ENCODE assay signal across 13 cellular contexts in the genomic region with DNA sequence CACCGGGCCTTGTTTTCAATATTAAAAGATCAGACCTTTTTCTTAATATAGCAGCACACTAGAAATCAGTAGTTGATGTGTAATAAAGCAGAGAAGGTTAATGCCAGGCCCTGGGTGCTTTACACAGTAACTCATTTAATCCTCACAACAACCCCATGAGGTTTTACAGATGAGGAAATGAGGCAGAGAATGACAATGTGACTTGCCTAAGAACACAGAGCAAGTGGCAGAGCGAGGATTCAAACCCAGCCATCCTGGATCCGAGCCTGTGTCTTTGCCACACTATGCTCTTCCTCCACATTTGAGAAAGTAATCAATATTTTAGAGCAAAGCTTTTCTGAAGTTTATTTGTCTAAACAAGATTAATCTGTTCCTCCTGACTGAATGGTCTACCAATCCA. TPM values are rescaled to one million over a fixed set of nuclear protein-coding genes. Genes with fewer than 3 reads are reported as not detected.
DNase-seq lines count a peak whose midpoint lies in the region; ATAC-seq and TF ChIP-seq lines count a peak whose summit lies in the region.
"Had no signal": no experiment of that assay in that cellular context is flagged by ENCODE, and none has a peak within 500 bp of the region (broad histone marks: within the 10 kb centered on the region; RNA-seq: fewer than 3 reads in every experiment).

No MANE protein-coding gene starts in this region.

- POLR2A ChIA-PET in Caco-2 (lab: Charles Lee) = no interaction called here

- H3K4me1 ChIP-seq in BLaER1 treated with 17β-estradiol and CSF1 and Interleukin-3, amounts not matched to agents 10 nM and 100 nM = peaks cover 47 to 97% (median 56%) of the 10 kb centered on the region in 10 experiments
- H3K4me1 ChIP-seq in Caco-2 (peaks cover 53% of the 10 kb centered on the region), transverse colon (peaks cover 11 to 24% (median 22%) of the 10 kb centered on the region in 4 donors)
- H3K4me1 ChIP-seq: adrenal gland had no signal

- 77 to 87% methylated on average over 3 of the region's 3 CpGs for WGBS in transverse colon (ENCODE audit: low coverage in 1 of 2), 2 donors

- H3K4me3 Mint-ChIP-seq in Caco-2 (ENCODE audit: unreplicated experiment) = no peak overlapping the region
- peak overlapping the region; percentile 78 for H3K4me3 Mint-ChIP-seq in T-helper 2 cell treated with Interferon-gamma antibody and Interleukin-4, amounts not matched to agents 5 μg/mL and 100 μg/mL, for 36 hours
- H3K4me3 Mint-ChIP-seq in central memory CD8-positive, alpha-beta T cell = peak overlapping the region; percentile 78

- H3K4me1 Mint-ChIP-seq in Caco-2 (ENCODE audit: low read depth, unreplicated experiment) = peaks cover 39% of the 10 kb centered on the region
- H3K4me1 Mint-ChIP-seq in T-helper 2 cell treated with Interferon-gamma antibody and Interleukin-4, amounts not matched to agents 5 μg/mL and 100 μg/mL, for 36 hours (ENCODE audit: low read depth) = peaks cover 95% of the 10 kb centered on the region
- H3K4me1 Mint-ChIP-seq in central memory CD8-positive, alpha-beta T cell = peaks cover 86% of the 10 kb centered on the region

- peak; percentile 48 for ATAC-seq in central memory CD8-positive, alpha-beta T cell (replicated peaks; ENCODE audit: extremely low read depth, poor library complexity, severe bottlenecking)
- ATAC-seq in GM18858 (IDR thresholded peaks at IDR 0.05; ENCODE audit: unreplicated experiment) (no peak), HG02623 (IDR thresholded peaks at IDR 0.05; ENCODE audit: unreplicated experiment) (no peak), HG02885 (IDR thresholded peaks at IDR 0.05; ENCODE audit: poor library complexity, unreplicated experiment) (no peak)

- TF ChIP-seq EP300 in transverse colon (IDR thresholded peaks at IDR 0.05; ENCODE audit: low read depth) = no peak

- no peak for TF ChIP-seq POLR2A in transverse colon (IDR thresholded peaks at IDR 0.05)

- no peaks in the 10 kb centered on the region for H3K27me3 Mint-ChIP-seq in Caco-2 (ENCODE audit: insufficient read depth, unreplicated experiment)
- H3K27me3 Mint-ChIP-seq in T-helper 2 cell treated with Interferon-gamma antibody and Interleukin-4, amounts not matched to agents 5 μg/mL and 100 μg/mL, for 36 hours (ENCODE audit: low read depth) = no peaks in the 10 kb centered on the region
- H3K27me3 Mint-ChIP-seq in central memory CD8-positive, alpha-beta T cell = no peaks in the 10 kb centered on the region

- H3K27me3 ChIP-seq in BLaER1 treated with 17β-estradiol and CSF1 and Interleukin-3, amounts not matched to agents 10 nM and 100 nM = no peaks in the 10 kb centered on the region
- H3K27me3 ChIP-seq in Caco-2 (replicated peaks; ENCODE audit: control insufficient read depth, insufficient read depth, low read length) (no peaks in the 10 kb centered on the region), transverse colon (peaks cover 27% of the 10 kb centered on the region)

- peaks cover 7% of the 10 kb centered on the region for H3K36me3 Mint-ChIP-seq in Caco-2 (ENCODE audit: insufficient read depth, unreplicated experiment)
- H3K36me3 Mint-ChIP-seq in T-helper 2 cell treated with Interferon-gamma antibody and Interleukin-4, amounts not matched to agents 5 μg/mL and 100 μg/mL, for 36 hours (ENCODE audit: low read depth) = peaks cover 37% of the 10 kb centered on the region
- peaks cover 13% of the 10 kb centered on the region for H3K36me3 Mint-ChIP-seq in central memory CD8-positive, alpha-beta T cell (ENCODE audit: insufficient read depth)

- H3K27ac ChIP-seq in BLaER1 treated with 17β-estradiol and CSF1 and Interleukin-3, amounts not matched to agents 10 nM and 100 nM = peak overlapping the region in 7 of 11 experiments; percentile 27 to 90 (median 85); a peak in 10 of 22 replicates
- peak overlapping the region in 1 of 4 donors; percentile 29 for H3K27ac ChIP-seq in transverse colon
- H3K27ac ChIP-seq: adrenal gland, epithelial cell of prostate had no signal

- TF ChIP-seq CTCF in Caco-2 (IDR thresholded peaks at IDR 0.05; ENCODE audit: insufficient read depth in 1 of 2, low read depth in 1 of 2, low read length in 1 of 2, severe bottlenecking in 1 of 2, unreplicated experiment in 1 of 2) (no peak), transverse colon (IDR thresholded peaks at IDR 0.05) (no peak)

- peaks cover 0 to under 1% (median 0%) of the 10 kb centered on the region in 11 experiments; a peak in 2 of 22 replicates for H3K36me3 ChIP-seq in BLaER1 treated with 17β-estradiol and CSF1 and Interleukin-3, amounts not matched to agents 10 nM and 100 nM
- H3K36me3 ChIP-seq in Caco-2 (ENCODE audit: control insufficient read depth, insufficient read depth, low read length) (no peaks in the 10 kb centered on the region), transverse colon (no peaks in the 10 kb centered on the region)
- H3K36me3 ChIP-seq: adrenal gland, MG63 had no signal

- in situ Hi-C loops in transverse colon (cut with MboI; ENCODE audit: low pct_ligation_motif_present in 1 of 4, low pct_unique_long_range_greater_than_20kb in 1 of 4, low sequenced_read_pairs in 3 of 4) = no loop called here

- no peaks in the 10 kb centered on the region for H3K9me3 Mint-ChIP-seq in Caco-2 (ENCODE audit: unreplicated experiment)
- H3K9me3 Mint-ChIP-seq in T-helper 2 cell treated with Interferon-gamma antibody and Interleukin-4, amounts not matched to agents 5 μg/mL and 100 μg/mL, for 36 hours = no peaks in the 10 kb centered on the region
- no peaks in the 10 kb centered on the region for H3K9me3 Mint-ChIP-seq in central memory CD8-positive, alpha-beta T cell

- H3K4me3 ChIP-seq in BLaER1 treated with 17β-estradiol and CSF1 and Interleukin-3, amounts not matched to agents 10 nM and 100 nM = no peak overlapping the region
- H3K4me3 ChIP-seq in Caco-2 (ENCODE audit: low read depth, low read length) = no peak overlapping the region
- no peak overlapping the region for H3K4me3 ChIP-seq in transverse colon
- H3K4me3 ChIP-seq: adrenal gland, MG63 had no signal

- CTCF ChIA-PET in Caco-2 (lab: Charles Lee) = no interaction called here

- H3K27ac Mint-ChIP-seq in Caco-2 (ENCODE audit: unreplicated experiment) = peak overlapping the region; percentile 67
- H3K27ac Mint-ChIP-seq in T-helper 2 cell treated with Interferon-gamma antibody and Interleukin-4, amounts not matched to agents 5 μg/mL and 100 μg/mL, for 36 hours = peak overlapping the region; percentile 94
- peak overlapping the region; percentile 83 for H3K27ac Mint-ChIP-seq in central memory CD8-positive, alpha-beta T cell (ENCODE audit: low read depth)

- no peaks in the 10 kb centered on the region for H3K9me3 ChIP-seq in BLaER1 treated with 17β-estradiol and CSF1 and Interleukin-3, amounts not matched to agents 10 nM and 100 nM (replicated peaks in 1 of 11)
- no peaks in the 10 kb centered on the region for H3K9me3 ChIP-seq in Caco-2
- no peaks in the 10 kb centered on the region for H3K9me3 ChIP-seq in transverse colon
- H3K9me3 ChIP-seq: adrenal gland, MG63 had no signal

- intact Hi-C loops in Caco-2 (cut with micrococcal nuclease; ENCODE audit: unreplicated experiment) = no loop called here
- intact Hi-C loops in transverse colon (cut with DNase I; ENCODE audit: low total_unique reads) = no loop called here

- no peak for DNase-seq in Caco-2
- DNase-seq in T-helper 2 cell treated with Interferon-gamma antibody and Interleukin-4, amounts not matched to agents 5 μg/mL and 100 μg/mL, for 36 hours (ENCODE audit: low spot score) = peak; percentile 42
- no peak for DNase-seq in central memory CD8-positive, alpha-beta T cell (ENCODE audit: low spot score in 2 of 2)
- DNase-seq in transverse colon = no peak
- DNase-seq: adrenal gland, mesenchymal stem cell, MG63, NCI-H2107 had no signal

- H3K9ac ChIP-seq in BLaER1 treated with 17β-estradiol and CSF1 and Interleukin-3, amounts not matched to agents 10 nM and 100 nM = peak overlapping the region in 2 of 11 experiments; percentile 49 to 77; a peak in 4 of 22 replicates

- H4K20me1 ChIP-seq in BLaER1 treated with 17β-estradiol and CSF1 and Interleukin-3, amounts not matched to agents 10 nM and 100 nM = no peaks in the 10 kb centered on the region

- peak overlapping the region in 9 of 11 experiments; percentile 56 to 99 (median 82); a peak in 17 of 22 replicates for H3K4me2 ChIP-seq in BLaER1 treated with 17β-estradiol and CSF1 and Interleukin-3, amounts not matched to agents 10 nM and 100 nM

- no TSS peak for BruUV-seq in Caco-2 (replicated peaks; lab: Mats Ljungman, UMichigan)

RNA-seq across cellular contexts. Expression of a gene that starts 7.2 kb away (rescaled TPM):
- 8.9 and 12.0 TPM in 2 replicates for total RNA-seq in Caco-2 (2022)
- total RNA-seq in transverse colon = 10 to 100 TPM in 2 of 4 donors, 1 to 10 TPM in 2; 3.2 to 15.1 (median 8.0) TPM

RNA-seq across cellular contexts. Expression of a gene that starts 34.6 kb away (rescaled TPM):
- 29.6 and 31.8 TPM in 2 replicates for total RNA-seq in Caco-2 (2022)
- 10 to 100 TPM in 2 of 4 donors, 1 to 10 TPM in 2; 2.4 to 15.2 (median 8.2) TPM for total RNA-seq in transverse colon

RNA-seq across cellular contexts. Expression of a gene that starts 41.1 kb away (rescaled TPM):
- total RNA-seq in Caco-2 (2022) (0.09 TPM in 1 of 2 replicates, not detected in the other), transverse colon (under 1 TPM in 2 of 4 donors, not detected in 2; 0.14 to 0.37 TPM)

RNA-seq across cellular contexts. Expression of a gene that starts 46.5 kb away (rescaled TPM):
- 69.9 and 80.2 TPM in 2 replicates for total RNA-seq in Caco-2 (2022)
- 10 to 100 TPM; 59.5 to 86.5 (median 75.0) TPM for total RNA-seq in transverse colon
